ENCODE assay signal across 21 cellular contexts in the genomic region with DNA sequence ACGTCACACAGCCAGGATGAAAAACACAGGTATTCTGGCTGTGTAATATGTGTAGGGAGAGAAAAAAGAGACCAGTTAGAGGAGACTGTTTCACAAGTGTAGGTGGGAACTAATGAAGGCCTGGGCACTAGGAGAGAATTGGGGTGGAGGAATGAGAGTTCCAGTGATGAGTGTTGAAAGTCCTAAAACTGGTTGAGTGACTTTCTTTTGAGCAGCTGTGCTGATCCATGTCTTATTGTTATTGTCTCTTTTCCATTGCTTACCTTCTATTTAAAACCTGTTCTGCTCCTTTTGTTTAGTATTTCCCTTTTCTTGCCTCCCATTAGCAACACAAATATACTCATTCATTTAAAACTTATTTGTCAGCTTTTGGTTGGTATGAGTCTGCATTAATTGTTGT.
DNase-seq lines count a peak whose midpoint lies in the region; ATAC-seq and TF ChIP-seq lines count a peak whose summit lies in the region.
"Had no signal": no experiment of that assay in that cellular context is flagged by ENCODE, and none has a peak within 500 bp of the region (broad histone marks: within the 10 kb centered on the region; RNA-seq: fewer than 3 reads in every experiment).

No MANE protein-coding gene starts in this region.

- H3K27me3 ChIP-seq in cardiac muscle cell (no peaks in the 10 kb centered on the region), PC-3 (ENCODE audit: low read length) (no peaks in the 10 kb centered on the region), foreskin keratinocyte (no peaks in the 10 kb centered on the region), H7 (ENCODE audit: control insufficient read depth, insufficient read depth, low read length) (no peaks in the 10 kb centered on the region)
- H3K27me3 ChIP-seq: tibial nerve had no signal

- H3K4me1 Mint-ChIP-seq in type B pancreatic cell (ENCODE audit: unreplicated experiment) = peaks cover 9% of the 10 kb centered on the region
- H3K4me1 Mint-ChIP-seq: activated naive CD8-positive, alpha-beta T cell treated with anti-CD3 and anti-CD28 coated beads, Interleukin-2, amount 10 ng/mL, durations not matched to agents 7 days and 5 days had no signal

- no peaks in the 10 kb centered on the region for H3K27me3 Mint-ChIP-seq in type B pancreatic cell
- H3K27me3 Mint-ChIP-seq: activated naive CD8-positive, alpha-beta T cell treated with anti-CD3 and anti-CD28 coated beads, Interleukin-2, amount 10 ng/mL, durations not matched to agents 7 days and 5 days had no signal

- peaks cover 8% of the 10 kb centered on the region for H3K36me3 Mint-ChIP-seq in type B pancreatic cell
- H3K36me3 Mint-ChIP-seq: activated naive CD8-positive, alpha-beta T cell treated with anti-CD3 and anti-CD28 coated beads, Interleukin-2, amount 10 ng/mL, durations not matched to agents 7 days and 5 days had no signal

- DNase-seq in cardiac muscle cell (ENCODE audit: low read depth in 1 of 2, low spot score in 1 of 2) (no peak), Right ventricle myocardium superior (no peak), PC-3 (peak; percentile 75), foreskin keratinocyte (peak; percentile 74 to 88), type B pancreatic cell (ENCODE audit: extremely low spot score, unreplicated experiment) (no peak), NCI-H1048 (lab: John Stamatoyannopoulos, UW) (no peak), superior temporal gyrus (ENCODE audit: extremely low spot score) (no peak), H7 (no peak)
- DNase-seq: activated naive CD8-positive, alpha-beta T cell treated with anti-CD3 and anti-CD28 coated beads, Interleukin-2, amount 10 ng/mL, durations not matched to agents 7 days and 5 days; effector CD8-positive, alpha-beta T cell; EL; foreskin melanocyte; IMR-90; midbrain; NCI-H1092 treated with DMSO at 0.1 percent for 48 hours; NCI-H2171 treated with DMSO at 0.1 percent for 48 hours; SHP77 had no signal

- no peak overlapping the region for H3K4me3 ChIP-seq in cardiac muscle cell
- no peak overlapping the region for H3K4me3 ChIP-seq in PC-3 (ENCODE audit: low read length)
- H3K4me3 ChIP-seq in H7 (ENCODE audit: insufficient read depth, low read depth, low read length) = no peak overlapping the region
- H3K4me3 ChIP-seq: A549, HAP-1, tibial nerve had no signal

- no peaks in the 10 kb centered on the region for H4K20me1 ChIP-seq in PC-3 (ENCODE audit: low read length)

- H3K4me1 ChIP-seq in cardiac muscle cell (ENCODE audit: low read depth) = peaks cover 42% of the 10 kb centered on the region
- peaks cover 29% of the 10 kb centered on the region for H3K4me1 ChIP-seq in PC-3 (ENCODE audit: insufficient read depth, low read length)
- peaks cover 35% of the 10 kb centered on the region for H3K4me1 ChIP-seq in foreskin keratinocyte

- no peaks in the 10 kb centered on the region for H3K9me3 ChIP-seq in cardiac muscle cell (ENCODE audit: low read depth)
- H3K9me3 ChIP-seq in PC-3 (ENCODE audit: low read length) = no peaks in the 10 kb centered on the region
- H3K9me3 ChIP-seq: A549, HAP-1, tibial nerve had no signal

- no peak overlapping the region for H3K9ac ChIP-seq in PC-3 (ENCODE audit: low read length)

- peaks cover 50% of the 10 kb centered on the region for H3K79me2 ChIP-seq in PC-3 (ENCODE audit: low read length)

- TF ChIP-seq CTCF in cardiac muscle cell (IDR thresholded peaks at IDR 0.05; ENCODE audit: low read depth, low read length) (no peak), PC-3 (conservative IDR thresholded peaks at IDR 0.05; ENCODE audit: low read depth, low read length) (no peak), foreskin keratinocyte (conservative IDR thresholded peaks at IDR 0.05) (no peak), type B pancreatic cell (conservative IDR thresholded peaks at IDR 0.05) (no peak)

- no peaks in the 10 kb centered on the region for H3K9me2 ChIP-seq in PC-3 (replicated peaks; ENCODE audit: low read length)

- H2AFZ ChIP-seq in PC-3 (ENCODE audit: low read length) = no peak overlapping the region

- POLR2A ChIA-PET in PC-3 (lab: Charles Lee; ENCODE audit: unreplicated experiment) = no interaction called here

- intact Hi-C loops in Right ventricle myocardium superior (cut with DNase I) = no loop called here
- intact Hi-C loops in PC-3 (cut with micrococcal nuclease) = no loop called here

- CTCF ChIA-PET in PC-3 (lab: Charles Lee) = no interaction called here

- H3K4me2 ChIP-seq in PC-3 (ENCODE audit: low read length) = peak overlapping the region; percentile 22; the same call in 1 of the 2 replicates
- H3K4me2 ChIP-seq: A549 had no signal

- peak overlapping the region; percentile 64 for H3K4me3 Mint-ChIP-seq in type B pancreatic cell
- H3K4me3 Mint-ChIP-seq: activated naive CD8-positive, alpha-beta T cell treated with anti-CD3 and anti-CD28 coated beads, Interleukin-2, amount 10 ng/mL, durations not matched to agents 7 days and 5 days had no signal

- H3K36me3 ChIP-seq in cardiac muscle cell (peaks cover 3% of the 10 kb centered on the region), PC-3 (ENCODE audit: low read depth, low read length) (no peaks in the 10 kb centered on the region), H7 (replicated peaks; ENCODE audit: control insufficient read depth, insufficient read depth, low read length) (no peaks in the 10 kb centered on the region)
- H3K36me3 ChIP-seq: HAP-1, tibial nerve had no signal

- peak overlapping the region; percentile 95 for H3K27ac Mint-ChIP-seq in type B pancreatic cell
- H3K27ac Mint-ChIP-seq: activated naive CD8-positive, alpha-beta T cell treated with anti-CD3 and anti-CD28 coated beads, Interleukin-2, amount 10 ng/mL, durations not matched to agents 7 days and 5 days had no signal

- ATAC-seq in Right ventricle myocardium superior (ENCODE audit: poor library complexity) (no peak), PC-3 (peak; percentile 31), foreskin keratinocyte (peak; percentile 91)
- ATAC-seq: A549 had no signal

- H3K9me3 Mint-ChIP-seq in type B pancreatic cell = no peaks in the 10 kb centered on the region

- peak overlapping the region; percentile 76 for H3K27ac ChIP-seq in cardiac muscle cell
- H3K27ac ChIP-seq in PC-3 (ENCODE audit: low read length) = peak overlapping the region; percentile 5; the same call in 1 of the 2 replicates
- H3K27ac ChIP-seq in foreskin keratinocyte = peak overlapping the region; percentile 73
- H3K27ac ChIP-seq: A549, C4-2B, tibial nerve had no signal

- H3F3A ChIP-seq in PC-3 (ENCODE audit: low read length, unreplicated experiment) = no peaks in the 10 kb centered on the region

- no TSS peak for BruUV-seq in PC-3 (replicated peaks; lab: Mats Ljungman, UMichigan)

Comparison
In these comparisons a context has a peak if more than half of its experiments do, and no peak if none do; other contexts are left out.
1. DNase-seq: peak in PC-3 (single experiment) and foreskin keratinocyte (2 of 2); none in cardiac muscle cell (0 of 2), Right ventricle myocardium superior (single experiment), type B pancreatic cell (single experiment), NCI-H1048 (single experiment), superior temporal gyrus (single experiment) and H7 (single experiment).
2. H3K27ac ChIP-seq: peak in every context shown above with its lines; median percentile 76 in cardiac muscle cell; 73 in foreskin keratinocyte; 5 in PC-3.